Comparison of ENCODE assay signal across 8 cellular contexts in genomic region chr11:65720237-65720934, GRCh38. TPM values are rescaled to one million over a fixed set of nuclear protein-coding genes. Genes with fewer than 3 reads are reported as not detected.
DNase-seq lines count a peak whose midpoint lies in the region; ATAC-seq and TF ChIP-seq lines count a peak whose summit lies in the region.

TSS of gene RNASEH2C (minus strand) at chr11:65720798. CDS start at chr11:65720758, 40 bp downstream.

- peaks cover 0 to 12% of the 10 kb centered on the region in 2 donors for H3K4me1 ChIP-seq in lung (ENCODE audit: control insufficient read depth in 2 of 2, insufficient read depth in 2 of 2, low read length in 2 of 2)

- peak within 1 kb of the TSS; percentile 69 for H3K4me3 ChIP-seq in lung

- peak within 1 kb of the TSS; percentile 82 for H3K27ac ChIP-seq in C4-2B
- H3K27ac ChIP-seq in lung (ENCODE audit: low read depth in 1 of 2, low read length in 1 of 2), result peak within 1 kb of the TSS; percentile 83 to 93

- H3K27me3 ChIP-seq in lung (ENCODE audit: control insufficient read depth, insufficient read depth), result no peaks in the 10 kb centered on the region

- H3K27me3 Mint-ChIP-seq in activated CD8-positive, alpha-beta T cell treated with anti-CD3 and anti-CD28 coated beads, Interleukin-2, amount 10 ng/mL, durations not matched to agents 7 days and 5 days (ENCODE audit: low read depth), result peaks cover 2% of the 10 kb centered on the region

- 0% methylated on average over 61 to 76 of the region's 76 CpGs for WGBS in lung, 2 donors

- CTCF ChIA-PET in activated CD8-positive, alpha-beta T cell treated with anti-CD3 and anti-CD28 coated beads, Interleukin-2, amount 10 ng/mL, durations not matched to agents 7 days and 5 days (lab: Charles Lee), result interaction anchor here (0.7 to 2.6 kb wide), 17 partner anchors 9 to 302 kb away, joined by 3 to 19 read pairs (median 4); partner anchors contain the start of genes FIBP, KAT5 and PCNX3

- no peaks in the 10 kb centered on the region for H3K9me3 Mint-ChIP-seq in activated CD8-positive, alpha-beta T cell treated with anti-CD3 and anti-CD28 coated beads, Interleukin-2, amount 10 ng/mL, durations not matched to agents 7 days and 5 days (ENCODE audit: insufficient read depth)

- ATAC-seq in GM19351 (IDR thresholded peaks at IDR 0.05; ENCODE audit: unreplicated experiment) (peak; percentile 73), HG03521 (IDR thresholded peaks at IDR 0.05; ENCODE audit: unreplicated experiment) (peak; percentile 73), lung (ENCODE audit: insufficient read depth, low FRiP score) (peak; percentile 93)
- peak; percentile 92 for ATAC-seq in activated CD8-positive, alpha-beta T cell treated with anti-CD3 and anti-CD28 coated beads, Interleukin-2, amount 10 ng/mL, durations not matched to agents 7 days and 5 days

- POLR2A ChIA-PET in activated CD8-positive, alpha-beta T cell treated with anti-CD3 and anti-CD28 coated beads, Interleukin-2, amount 10 ng/mL, durations not matched to agents 7 days and 5 days (lab: Charles Lee), result interaction anchor here (0.6 to 2.1 kb wide), 7 partner anchors 9 to 179 kb away, joined by 3 to 10 read pairs (median 3); partner anchors contain the start of genes CCDC85B, KAT5, PCNX3 and RELA

- H3K36me3 Mint-ChIP-seq in activated CD8-positive, alpha-beta T cell treated with anti-CD3 and anti-CD28 coated beads, Interleukin-2, amount 10 ng/mL, durations not matched to agents 7 days and 5 days (ENCODE audit: low read depth), result peaks cover 44% of the 10 kb centered on the region

- peaks cover 36% of the 10 kb centered on the region for H3K4me1 Mint-ChIP-seq in activated CD8-positive, alpha-beta T cell treated with anti-CD3 and anti-CD28 coated beads, Interleukin-2, amount 10 ng/mL, durations not matched to agents 7 days and 5 days (ENCODE audit: low read depth)

- H3K27ac Mint-ChIP-seq in activated CD8-positive, alpha-beta T cell treated with anti-CD3 and anti-CD28 coated beads, Interleukin-2, amount 10 ng/mL, durations not matched to agents 7 days and 5 days, result peak within 1 kb of the TSS; percentile 89

- TF ChIP-seq CTCF in C4-2B (conservative IDR thresholded peaks at IDR 0.05) (no peak), lung (IDR thresholded peaks at IDR 0.05; ENCODE audit: control extremely low read depth, extremely low read depth) (no peak)

- H3K9me3 ChIP-seq in lung (ENCODE audit: control insufficient read depth in 2 of 2, insufficient read depth in 1 of 2, low read length in 1 of 2), result no peaks in the 10 kb centered on the region

- peak within 1 kb of the TSS; percentile 95 for H3K4me3 Mint-ChIP-seq in activated CD8-positive, alpha-beta T cell treated with anti-CD3 and anti-CD28 coated beads, Interleukin-2, amount 10 ng/mL, durations not matched to agents 7 days and 5 days

- peaks cover 7 to 38% of the 10 kb centered on the region in 2 donors for H3K36me3 ChIP-seq in lung (ENCODE audit: control insufficient read depth in 2 of 2, insufficient read depth in 2 of 2, low read length in 2 of 2)

- peak; percentile 92 for DNase-seq in NCI-H774 (lab: John Stamatoyannopoulos, UW)
- peak; percentile 87 for DNase-seq in activated CD8-positive, alpha-beta T cell treated with anti-CD3 and anti-CD28 coated beads, Interleukin-2, amount 10 ng/mL, durations not matched to agents 7 days and 5 days
- peak; percentile 69 for DNase-seq in effector CD4-positive, alpha-beta T cell
- peak; percentile 81 for DNase-seq in lung (ENCODE audit: low spot score)
- DNase-seq in stimulated activated CD4-positive, alpha-beta T cell treated with anti-CD3 and anti-CD28 coated beads, TNF-alpha, amount 100 ng/mL, for 24 hours (ENCODE audit: low read depth in 3 of 3), result peak; percentile 52 to 83 (median 66)

RNA-seq across cellular contexts. Expression of gene RNASEH2C, which starts in this region (rescaled TPM):
- total RNA-seq in activated CD8-positive, alpha-beta T cell treated with anti-CD3 and anti-CD28 coated beads, Interleukin-2, amount 10 ng/mL, durations not matched to agents 7 days and 5 days, result 10 to 100 TPM; 88.0 to 92.3 TPM
- total RNA-seq in lung, result 10 to 100 TPM; 21.8 to 62.3 TPM
- polyA plus RNA-seq in lung, result 10 to 100 TPM; 88.5 to 97.7 TPM

Comparison
In these comparisons a context has a peak if more than half of its experiments do, and no peak if none do; other contexts are left out.
1. Peak in every context shown above with its lines: DNase-seq, ATAC-seq, H3K4me3 ChIP-seq and H3K27ac ChIP-seq.